Comparison of ENCODE assay signal across 9 cellular contexts in genomic region chr1:16020878-16021277, GRCh38. TPM values are rescaled to one million over a fixed set of nuclear protein-coding genes. Genes with fewer than 3 reads are reported as not detected.
DNase-seq lines count a peak whose midpoint lies in the region; TF ChIP-seq lines count a peak whose summit lies in the region.
"Not testable (repeated sequence)": the region's sequence is repeated elsewhere in the genome, so short reads cannot be mapped to it uniquely, and the experiment has no call there.
"Had no signal": no experiment of that assay in that cellular context is flagged by ENCODE, and none has a peak within 500 bp of the region (broad histone marks: within the 10 kb centered on the region; RNA-seq: fewer than 3 reads in every experiment).

No MANE protein-coding gene starts in this region.

- not testable (repeated sequence) for TF ChIP-seq POLR2A in vagina (IDR thresholded peaks at IDR 0.05)

- H3K4me1 ChIP-seq in cardiac muscle cell (ENCODE audit: low read depth) (peaks cover 44% of the 10 kb centered on the region), vagina (peaks cover 32% of the 10 kb centered on the region)

- H3K27me3 ChIP-seq in cardiac muscle cell, vagina: not testable (repeated sequence)

- not testable (repeated sequence) for H3K9me3 ChIP-seq in cardiac muscle cell (ENCODE audit: low read depth); vagina

- not testable (repeated sequence) for DNase-seq in cardiac muscle cell (ENCODE audit: low read depth in 1 of 2, low spot score in 1 of 2); vagina (ENCODE audit: extremely low spot score in 2 of 2)

- not testable (repeated sequence) for H3K4me3 ChIP-seq in cardiac muscle cell, vagina

- not testable (repeated sequence) for TF ChIP-seq CTCF in cardiac muscle cell (IDR thresholded peaks at IDR 0.05; ENCODE audit: low read depth, low read length); vagina (IDR thresholded peaks at IDR 0.05)

- intact Hi-C loops in vagina (cut with DNase I): not testable (repeated sequence)

- not testable (repeated sequence) for H3K36me3 ChIP-seq in cardiac muscle cell, vagina

- H3K27ac ChIP-seq in cardiac muscle cell (peak overlapping the region; percentile 100), vagina (peak overlapping the region; percentile 94)

RNA-seq across cellular contexts. Expression of gene CLCNKA, which starts 1.0 kb away (rescaled TPM):
- total RNA-seq in cardiac muscle cell: 5.8 and 16.3 TPM in 2 replicates
- 12.8 and 25.5 TPM in 2 replicates for polyA plus RNA-seq in cardiac muscle cell
- 0.25 TPM for total RNA-seq in vagina
- total RNA-seq: esophagus squamous epithelium; osteocyte; T-helper 1 cell treated with Interleukin-12 subunit alpha and Interleukin-12 subunit beta and Interleukin-4 antibody, amounts not matched to agents 30 ng/mL and 1 ng/mL, for 36 hours had no signal

RNA-seq across cellular contexts. Expression of gene HSPB7, which starts 3.0 kb away (rescaled TPM):
- total RNA-seq in cardiac muscle cell: 509 and 744 TPM in 2 replicates
- polyA plus RNA-seq in cardiac muscle cell: 1,782 and 2,165 TPM in 2 replicates
- total RNA-seq in vagina: 19.4 TPM
- total RNA-seq: activated B cell treated with CpG ODN at 0.5 μM for 24 hours; T-helper 1 cell treated with Interleukin-12 subunit alpha and Interleukin-12 subunit beta and Interleukin-4 antibody, amounts not matched to agents 30 ng/mL and 1 ng/mL, for 36 hours had no signal

RNA-seq across cellular contexts. Expression of gene SRARP, which starts 16.8 kb away (rescaled TPM):
- total RNA-seq in cardiac muscle cell (0.12 TPM in 1 of 2 replicates, not detected in the other), vagina (not detected)
- not detected in 2 replicates for polyA plus RNA-seq in cardiac muscle cell
- total RNA-seq: activated B cell treated with CpG ODN at 0.5 μM for 24 hours; esophagus squamous epithelium; hepatocyte; mucosa of gallbladder; osteocyte; spleen; T-helper 1 cell treated with Interleukin-12 subunit alpha and Interleukin-12 subunit beta and Interleukin-4 antibody, amounts not matched to agents 30 ng/mL and 1 ng/mL, for 36 hours had no signal
- polyA plus RNA-seq: hepatocyte, spleen had no signal

RNA-seq across cellular contexts. Expression of gene CLCNKB, which starts 22.7 kb away (rescaled TPM):
- total RNA-seq in cardiac muscle cell (19.0 and 55.6 TPM in 2 replicates), vagina (not detected)
- 24.8 and 84.3 TPM in 2 replicates for polyA plus RNA-seq in cardiac muscle cell
- total RNA-seq: activated B cell treated with CpG ODN at 0.5 μM for 24 hours; esophagus squamous epithelium; osteocyte; T-helper 1 cell treated with Interleukin-12 subunit alpha and Interleukin-12 subunit beta and Interleukin-4 antibody, amounts not matched to agents 30 ng/mL and 1 ng/mL, for 36 hours had no signal

RNA-seq across cellular contexts. Expression of gene ZBTB17, which starts 45.0 kb away (rescaled TPM):
- 48.8 and 64.0 TPM in 2 replicates for total RNA-seq in cardiac muscle cell
- 47.1 and 61.6 TPM in 2 replicates for polyA plus RNA-seq in cardiac muscle cell
- 38.5 TPM for total RNA-seq in vagina

Comparison
In these comparisons a context has a peak if more than half of its experiments do, and no peak if none do; other contexts are left out.
1. RNA of gene HSPB7, which starts 3.0 kb away (total RNA-seq): 509 to 744 TPM in cardiac muscle cell; 19.4 TPM in vagina (single experiment); every median in the first group is over 10 times any median in the second.